ENCODE assay signal across 1 cellular context in the genomic region with DNA sequence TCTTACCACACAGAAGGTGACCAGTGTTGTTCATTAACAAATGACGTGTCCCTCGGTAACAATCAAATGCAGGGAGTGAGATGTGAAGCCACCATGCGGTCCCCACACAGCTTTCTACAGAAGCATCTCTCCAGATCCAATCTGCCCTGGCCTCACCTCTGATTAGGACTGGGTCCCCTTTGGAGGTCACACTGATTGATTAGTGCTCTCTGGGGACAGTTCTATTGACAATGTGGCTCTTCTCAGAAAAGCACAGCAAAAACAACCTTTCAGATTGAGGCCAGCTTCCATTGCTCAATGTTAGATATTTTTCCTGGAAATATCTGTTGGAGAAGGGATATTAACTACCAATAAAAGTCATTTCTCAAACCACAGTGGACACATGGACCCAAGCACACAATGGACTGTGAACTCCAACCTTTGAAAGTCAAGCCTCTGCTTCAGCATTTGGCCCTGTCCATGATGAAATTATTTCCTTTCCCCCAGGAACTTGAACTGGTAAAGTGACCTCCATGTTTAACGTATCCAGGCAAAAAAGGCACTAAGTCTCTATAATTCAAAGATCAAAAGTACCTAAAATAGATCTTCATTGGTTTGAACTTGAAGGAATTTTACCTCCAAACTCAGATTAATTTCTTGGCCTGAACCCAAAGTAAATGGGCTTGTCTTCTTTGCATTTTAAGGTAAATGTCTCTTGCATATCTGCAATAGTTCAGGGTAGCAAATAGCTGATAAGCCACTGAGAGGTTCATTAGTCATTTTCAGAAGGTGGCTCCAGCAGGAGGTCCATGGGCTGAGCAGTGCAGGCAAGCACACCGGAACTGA.
A peak's percentile ranks its signal among the peaks of the same experiment; 100 is the strongest.
TF ChIP-seq lines count a peak whose summit lies in the region.

No MANE protein-coding gene starts in this region.

TF ChIP-seq in HepG2, 621 proteins besides CTCF, POLR2A, EP300 and RAD21 (continued from another document):
- TF ChIP-seq, protein P1, sequence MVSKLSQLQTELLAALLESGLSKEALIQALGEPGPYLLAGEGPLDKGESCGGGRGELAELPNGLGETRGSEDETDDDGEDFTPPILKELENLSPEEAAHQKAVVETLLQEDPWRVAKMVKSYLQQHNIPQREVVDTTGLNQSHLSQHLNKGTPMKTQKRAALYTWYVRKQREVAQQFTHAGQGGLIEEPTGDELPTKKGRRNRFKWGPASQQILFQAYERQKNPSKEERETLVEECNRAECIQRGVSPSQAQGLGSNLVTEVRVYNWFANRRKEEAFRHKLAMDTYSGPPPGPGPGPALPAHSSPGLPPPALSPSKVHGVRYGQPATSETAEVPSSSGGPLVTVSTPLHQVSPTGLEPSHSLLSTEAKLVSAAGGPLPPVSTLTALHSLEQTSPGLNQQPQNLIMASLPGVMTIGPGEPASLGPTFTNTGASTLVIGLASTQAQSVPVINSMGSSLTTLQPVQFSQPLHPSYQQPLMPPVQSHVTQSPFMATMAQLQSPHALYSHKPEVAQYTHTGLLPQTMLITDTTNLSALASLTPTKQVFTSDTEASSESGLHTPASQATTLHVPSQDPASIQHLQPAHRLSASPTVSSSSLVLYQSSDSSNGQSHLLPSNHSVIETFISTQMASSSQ (IDR thresholded peaks at IDR 0.05; ENCODE audit: low read depth), result 0 out of 2 replicates have a peak, but pooled peaks have one; percentile 12
- TF ChIP-seq, protein P1 (CRISPR knock-in tag; IDR thresholded peaks at IDR 0.05; ENCODE audit: borderline replicate concordance), result peak; percentile 61; the same call in 1 of the 2 replicates
- TF ChIP-seq ZNF329 (CRISPR knock-in tag; IDR thresholded peaks at IDR 0.05; ENCODE audit: low read depth) (no peak), GZF1 (CRISPR knock-in tag; IDR thresholded peaks at IDR 0.05) (no peak), FLYWCH1 (CRISPR knock-in tag; IDR thresholded peaks at IDR 0.05) (no peak), ELF3 (CRISPR knock-in tag; IDR thresholded peaks at IDR 0.05) (peak; percentile 25; the same call in 1 of the 2 replicates), RXRB (CRISPR knock-in tag; IDR thresholded peaks at IDR 0.05; ENCODE audit: borderline replicate concordance) (peak; percentile 16; the same call in 1 of the 2 replicates), PAWR (CRISPR knock-in tag; IDR thresholded peaks at IDR 0.05; ENCODE audit: borderline replicate concordance) (no peak), ZNF773 (CRISPR knock-in tag; IDR thresholded peaks at IDR 0.05; ENCODE audit: borderline replicate concordance) (no peak), ZBTB20 (CRISPR knock-in tag; IDR thresholded peaks at IDR 0.05; ENCODE audit: borderline replicate concordance, low read depth) (no peak), ZNF878 (CRISPR knock-in tag; IDR thresholded peaks at IDR 0.05) (0 out of 2 replicates have a peak, but pooled peaks have one; percentile 11), ZNF441 (CRISPR knock-in tag; IDR thresholded peaks at IDR 0.05; ENCODE audit: borderline replicate concordance) (no peak), BCL6 (CRISPR knock-in tag; IDR thresholded peaks at IDR 0.05) (peak; percentile 71), RFX3 (CRISPR knock-in tag; IDR thresholded peaks at IDR 0.05) (no peak; the same call in 1 of the 2 replicates), ZBTB21 (CRISPR knock-in tag; IDR thresholded peaks at IDR 0.05) (no peak), ZNF10 (CRISPR knock-in tag; IDR thresholded peaks at IDR 0.05; ENCODE audit: borderline replicate concordance, low read depth) (no peak), TOPORS (CRISPR knock-in tag; IDR thresholded peaks at IDR 0.05) (no peak), CBX5 (CRISPR knock-in tag; IDR thresholded peaks at IDR 0.05; ENCODE audit: borderline replicate concordance) (no peak), CEBPG (CRISPR knock-in tag; IDR thresholded peaks at IDR 0.05) (0 out of 2 replicates have a peak, but pooled peaks have one; percentile 11), SALL1 (CRISPR knock-in tag; IDR thresholded peaks at IDR 0.05) (no peak), EHMT2 (IDR thresholded peaks at IDR 0.05; ENCODE audit: borderline replicate concordance, low read depth, low read length) (peak; percentile 74)
- TF ChIP-seq, protein P2, sequence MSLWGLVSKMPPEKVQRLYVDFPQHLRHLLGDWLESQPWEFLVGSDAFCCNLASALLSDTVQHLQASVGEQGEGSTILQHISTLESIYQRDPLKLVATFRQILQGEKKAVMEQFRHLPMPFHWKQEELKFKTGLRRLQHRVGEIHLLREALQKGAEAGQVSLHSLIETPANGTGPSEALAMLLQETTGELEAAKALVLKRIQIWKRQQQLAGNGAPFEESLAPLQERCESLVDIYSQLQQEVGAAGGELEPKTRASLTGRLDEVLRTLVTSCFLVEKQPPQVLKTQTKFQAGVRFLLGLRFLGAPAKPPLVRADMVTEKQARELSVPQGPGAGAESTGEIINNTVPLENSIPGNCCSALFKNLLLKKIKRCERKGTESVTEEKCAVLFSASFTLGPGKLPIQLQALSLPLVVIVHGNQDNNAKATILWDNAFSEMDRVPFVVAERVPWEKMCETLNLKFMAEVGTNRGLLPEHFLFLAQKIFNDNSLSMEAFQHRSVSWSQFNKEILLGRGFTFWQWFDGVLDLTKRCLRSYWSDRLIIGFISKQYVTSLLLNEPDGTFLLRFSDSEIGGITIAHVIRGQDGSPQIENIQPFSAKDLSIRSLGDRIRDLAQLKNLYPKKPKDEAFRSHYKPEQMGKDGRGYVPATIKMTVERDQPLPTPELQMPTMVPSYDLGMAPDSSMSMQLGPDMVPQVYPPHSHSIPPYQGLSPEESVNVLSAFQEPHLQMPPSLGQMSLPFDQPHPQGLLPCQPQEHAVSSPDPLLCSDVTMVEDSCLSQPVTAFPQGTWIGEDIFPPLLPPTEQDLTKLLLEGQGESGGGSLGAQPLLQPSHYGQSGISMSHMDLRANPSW (CRISPR knock-in tag; IDR thresholded peaks at IDR 0.05; ENCODE audit: borderline replicate concordance), result no peak
- TF ChIP-seq, protein P3, sequence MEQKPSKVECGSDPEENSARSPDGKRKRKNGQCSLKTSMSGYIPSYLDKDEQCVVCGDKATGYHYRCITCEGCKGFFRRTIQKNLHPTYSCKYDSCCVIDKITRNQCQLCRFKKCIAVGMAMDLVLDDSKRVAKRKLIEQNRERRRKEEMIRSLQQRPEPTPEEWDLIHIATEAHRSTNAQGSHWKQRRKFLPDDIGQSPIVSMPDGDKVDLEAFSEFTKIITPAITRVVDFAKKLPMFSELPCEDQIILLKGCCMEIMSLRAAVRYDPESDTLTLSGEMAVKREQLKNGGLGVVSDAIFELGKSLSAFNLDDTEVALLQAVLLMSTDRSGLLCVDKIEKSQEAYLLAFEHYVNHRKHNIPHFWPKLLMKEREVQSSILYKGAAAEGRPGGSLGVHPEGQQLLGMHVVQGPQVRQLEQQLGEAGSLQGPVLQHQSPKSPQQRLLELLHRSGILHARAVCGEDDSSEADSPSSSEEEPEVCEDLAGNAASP (CRISPR knock-in tag; IDR thresholded peaks at IDR 0.05; ENCODE audit: borderline replicate concordance), result no peak; the same call in 1 of the 2 replicates
- TF ChIP-seq, protein P4, sequence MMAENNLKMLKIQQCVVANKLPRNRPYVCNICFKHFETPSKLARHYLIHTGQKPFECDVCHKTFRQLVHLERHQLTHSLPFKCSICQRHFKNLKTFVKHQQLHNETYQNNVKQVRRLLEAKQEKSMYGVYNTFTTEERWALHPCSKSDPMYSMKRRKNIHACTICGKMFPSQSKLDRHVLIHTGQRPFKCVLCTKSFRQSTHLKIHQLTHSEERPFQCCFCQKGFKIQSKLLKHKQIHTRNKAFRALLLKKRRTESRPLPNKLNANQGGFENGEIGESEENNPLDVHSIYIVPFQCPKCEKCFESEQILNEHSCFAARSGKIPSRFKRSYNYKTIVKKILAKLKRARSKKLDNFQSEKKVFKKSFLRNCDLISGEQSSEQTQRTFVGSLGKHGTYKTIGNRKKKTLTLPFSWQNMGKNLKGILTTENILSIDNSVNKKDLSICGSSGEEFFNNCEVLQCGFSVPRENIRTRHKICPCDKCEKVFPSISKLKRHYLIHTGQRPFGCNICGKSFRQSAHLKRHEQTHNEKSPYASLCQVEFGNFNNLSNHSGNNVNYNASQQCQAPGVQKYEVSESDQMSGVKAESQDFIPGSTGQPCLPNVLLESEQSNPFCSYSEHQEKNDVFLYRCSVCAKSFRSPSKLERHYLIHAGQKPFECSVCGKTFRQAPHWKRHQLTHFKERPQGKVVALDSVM (CRISPR knock-in tag; IDR thresholded peaks at IDR 0.05), result no peak
- TF ChIP-seq, protein P5, sequence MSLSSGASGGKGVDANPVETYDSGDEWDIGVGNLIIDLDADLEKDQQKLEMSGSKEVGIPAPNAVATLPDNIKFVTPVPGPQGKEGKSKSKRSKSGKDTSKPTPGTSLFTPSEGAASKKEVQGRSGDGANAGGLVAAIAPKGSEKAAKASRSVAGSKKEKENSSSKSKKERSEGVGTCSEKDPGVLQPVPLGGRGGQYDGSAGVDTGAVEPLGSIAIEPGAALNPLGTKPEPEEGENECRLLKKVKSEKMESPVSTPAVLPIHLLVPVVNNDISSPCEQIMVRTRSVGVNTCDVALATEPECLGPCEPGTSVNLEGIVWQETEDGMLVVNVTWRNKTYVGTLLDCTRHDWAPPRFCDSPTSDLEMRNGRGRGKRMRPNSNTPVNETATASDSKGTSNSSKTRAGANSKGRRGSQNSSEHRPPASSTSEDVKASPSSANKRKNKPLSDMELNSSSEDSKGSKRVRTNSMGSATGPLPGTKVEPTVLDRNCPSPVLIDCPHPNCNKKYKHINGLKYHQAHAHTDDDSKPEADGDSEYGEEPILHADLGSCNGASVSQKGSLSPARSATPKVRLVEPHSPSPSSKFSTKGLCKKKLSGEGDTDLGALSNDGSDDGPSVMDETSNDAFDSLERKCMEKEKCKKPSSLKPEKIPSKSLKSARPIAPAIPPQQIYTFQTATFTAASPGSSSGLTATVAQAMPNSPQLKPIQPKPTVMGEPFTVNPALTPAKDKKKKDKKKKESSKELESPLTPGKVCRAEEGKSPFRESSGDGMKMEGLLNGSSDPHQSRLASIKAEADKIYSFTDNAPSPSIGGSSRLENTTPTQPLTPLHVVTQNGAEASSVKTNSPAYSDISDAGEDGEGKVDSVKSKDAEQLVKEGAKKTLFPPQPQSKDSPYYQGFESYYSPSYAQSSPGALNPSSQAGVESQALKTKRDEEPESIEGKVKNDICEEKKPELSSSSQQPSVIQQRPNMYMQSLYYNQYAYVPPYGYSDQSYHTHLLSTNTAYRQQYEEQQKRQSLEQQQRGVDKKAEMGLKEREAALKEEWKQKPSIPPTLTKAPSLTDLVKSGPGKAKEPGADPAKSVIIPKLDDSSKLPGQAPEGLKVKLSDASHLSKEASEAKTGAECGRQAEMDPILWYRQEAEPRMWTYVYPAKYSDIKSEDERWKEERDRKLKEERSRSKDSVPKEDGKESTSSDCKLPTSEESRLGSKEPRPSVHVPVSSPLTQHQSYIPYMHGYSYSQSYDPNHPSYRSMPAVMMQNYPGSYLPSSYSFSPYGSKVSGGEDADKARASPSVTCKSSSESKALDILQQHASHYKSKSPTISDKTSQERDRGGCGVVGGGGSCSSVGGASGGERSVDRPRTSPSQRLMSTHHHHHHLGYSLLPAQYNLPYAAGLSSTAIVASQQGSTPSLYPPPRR (CRISPR knock-in tag; IDR thresholded peaks at IDR 0.05; ENCODE audit: borderline replicate concordance), result no peak
TF ChIP-seq in HepG2: peak in this region for 64.
